ENCODE assay signal across 8 cellular contexts in the genomic region with DNA sequence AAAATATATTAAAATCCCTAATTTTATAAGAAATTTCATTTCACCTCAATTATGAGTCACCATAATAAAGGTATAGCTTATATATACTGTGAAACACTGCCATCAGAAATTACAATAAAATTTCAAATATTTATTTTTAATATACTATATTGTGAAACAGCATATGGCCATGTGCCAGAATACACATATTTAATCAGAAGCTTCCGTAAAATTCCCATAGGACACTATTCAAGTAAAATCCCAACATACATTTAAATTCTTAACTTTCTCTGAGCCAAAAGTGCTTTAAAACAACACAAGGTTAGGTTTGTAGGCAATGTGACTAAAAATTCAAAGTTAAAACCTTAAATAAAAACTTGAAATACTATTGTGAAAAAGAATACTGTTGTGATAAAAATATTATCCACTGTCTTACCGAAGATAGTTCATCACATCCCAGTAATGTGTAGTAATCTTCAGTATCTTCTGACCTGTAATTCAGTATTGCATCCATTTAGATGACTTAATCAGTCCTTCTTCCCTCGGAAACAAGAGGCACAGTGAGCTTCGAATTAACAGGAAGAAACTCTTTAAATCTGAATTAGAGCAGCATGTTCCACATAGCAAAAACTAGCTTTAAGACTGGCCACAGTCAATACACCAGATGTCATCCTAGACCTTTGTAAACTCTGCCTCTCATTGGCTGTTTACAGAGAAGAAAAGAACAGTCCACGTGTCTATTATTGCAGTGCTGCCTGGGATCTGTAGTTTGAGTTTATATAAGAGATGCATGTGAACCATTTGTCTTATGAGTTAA. TPM values are rescaled to one million over a fixed set of nuclear protein-coding genes. Genes with fewer than 3 reads are reported as not detected.
A peak's percentile ranks its signal among the peaks of the same experiment; 100 is the strongest.
DNase-seq lines count a peak whose midpoint lies in the region; TF ChIP-seq lines count a peak whose summit lies in the region.

DNAJC12 (minus strand) TSS at position 670 of the 796 bp plus-strand sequence; CDS start at position 493, 177 bp downstream.

- H2AFZ ChIP-seq in neuron (ENCODE audit: low read depth, low read length): peak within 1 kb of the TSS; percentile 83

- H3K36me3 ChIP-seq in neuron (ENCODE audit: insufficient read depth, low read length) (no peaks in the 10 kb centered on the region), colonic mucosa (no peaks in the 10 kb centered on the region)

- intact Hi-C loops in colonic mucosa (cut with DNase I): no loop called here

- H3K4me1 ChIP-seq in neuron (ENCODE audit: insufficient read depth, low read length) (no peaks in the 10 kb centered on the region), colonic mucosa (no peaks in the 10 kb centered on the region)

- H3K4me3 ChIP-seq in fibroblast of mammary gland (ENCODE audit: control insufficient read depth, low read depth, low read length) (peak within 1 kb of the TSS; percentile 46), neuron (ENCODE audit: low read length) (peak within 1 kb of the TSS; percentile 42), colonic mucosa (no peak within 1 kb of the TSS)

- DNase-seq in DMS53 treated with DMSO at 0.1 percent for 48 hours (lab: John Stamatoyannopoulos, UW; ENCODE audit: unreplicated experiment) (peak; percentile 91), H4 (ENCODE audit: low spot score) (peak; percentile 72), NCI-H1436 treated with DMSO at 0.1 percent for 48 hours (lab: John Stamatoyannopoulos, UW) (peak; percentile 68), SW480 (ENCODE audit: low spot score) (peak; percentile 83), fibroblast of mammary gland (ENCODE audit: low read depth) (peak; percentile 81), GM19240 (ENCODE audit: insufficient read length, low spot score) (no peak), colonic mucosa (no peak)

- H3K9ac ChIP-seq in colonic mucosa (ENCODE audit: low read depth in 2 of 2, low read length in 2 of 2): no peak within 1 kb of the TSS

- TF ChIP-seq CTCF in fibroblast of mammary gland (conservative IDR thresholded peaks at IDR 0.05; ENCODE audit: control insufficient read depth, insufficient read depth, low read depth, low read length): no peak
- TF ChIP-seq CTCF in colonic mucosa (IDR thresholded peaks at IDR 0.05): no peak

- peaks cover 3% of the 10 kb centered on the region for H3K9me3 ChIP-seq in neuron (ENCODE audit: low read length)
- no peaks in the 10 kb centered on the region for H3K9me3 ChIP-seq in colonic mucosa

- no peak within 1 kb of the TSS for H3K27ac ChIP-seq in colonic mucosa

- H3K27me3 ChIP-seq in neuron (ENCODE audit: insufficient read depth, low read length) (no peaks in the 10 kb centered on the region), colonic mucosa (no peaks in the 10 kb centered on the region)

RNA-seq across cellular contexts. Expression of gene DNAJC12, which starts in this region (rescaled TPM):
- total RNA-seq in H4 (2014; rRNA removed; shearing (Covaris generic)): 18.2 and 20.0 TPM in 2 replicates
- total RNA-seq in colonic mucosa: 10 to 100 TPM in 1 of 2 donors, 1 to 10 TPM in 1; 6.9 to 10.2 TPM

Comparison
In these comparisons a context has a peak if more than half of its experiments do, and no peak if none do; other contexts are left out.
1. DNase-seq: peak in DMS53 treated with DMSO at 0.1 percent for 48 hours (single experiment), H4 (single experiment), NCI-H1436 treated with DMSO at 0.1 percent for 48 hours (single experiment), SW480 (single experiment) and fibroblast of mammary gland (single experiment); none in GM19240 (single experiment) and colonic mucosa (single experiment).